In genomic region chr9:76761448-76761847, GRCh38 we compare ENCODE assay signal across 11 cellular contexts. TPM values are rescaled to one million over a fixed set of nuclear protein-coding genes. Genes with fewer than 3 reads are reported as not detected.
DNase-seq lines count a peak whose midpoint lies in the region; ATAC-seq, FAIRE-seq and TF ChIP-seq lines count a peak whose summit lies in the region.
"Had no signal": no experiment of that assay in that cellular context is flagged by ENCODE, and none has a peak within 500 bp of the region (broad histone marks: within the 10 kb centered on the region; RNA-seq: fewer than 3 reads in every experiment).

No MANE protein-coding gene starts in this region.

- no peak for FAIRE-seq in bronchial epithelial cell (lab: Jason Lieb, UNC)

- no peak overlapping the region for H3K4me3 Mint-ChIP-seq in activated T-cell treated with anti-CD3 and anti-CD28 coated beads, Interleukin-2, amount 50 U/mL, for 72 hours
- H3K4me3 Mint-ChIP-seq: stimulated activated naive CD8-positive, alpha-beta T cell treated with anti-CD3 and anti-CD28 coated beads, Interleukin-15, Interleukin-2, amounts not matched to agents 100 ng/mL and 50 ng/mL, for 24 hours had no signal

- no peaks in the 10 kb centered on the region for H3K4me1 Mint-ChIP-seq in activated T-cell treated with anti-CD3 and anti-CD28 coated beads, Interleukin-2, amount 50 U/mL, for 72 hours (ENCODE audit: low read depth)

- WGBS in ovary, 3 donors = 4 to 11% (median 9%) methylated on average over 1 of the region's 1 CpG

- H3K36me3 ChIP-seq in bronchial epithelial cell (ENCODE audit: control insufficient read depth, insufficient read depth, low read length) (no peaks in the 10 kb centered on the region), ovary (no peaks in the 10 kb centered on the region)

- H3K27me3 Mint-ChIP-seq in activated T-cell treated with anti-CD3 and anti-CD28 coated beads, Interleukin-2, amount 50 U/mL, for 72 hours (ENCODE audit: low read depth) = peaks cover 12% of the 10 kb centered on the region

- no peaks in the 10 kb centered on the region for H3K4me1 ChIP-seq in ovary (ENCODE audit: insufficient read depth)

- H3K27ac Mint-ChIP-seq in activated T-cell treated with anti-CD3 and anti-CD28 coated beads, Interleukin-2, amount 50 U/mL, for 72 hours = no peak overlapping the region
- H3K27ac Mint-ChIP-seq: stimulated activated naive CD8-positive, alpha-beta T cell treated with anti-CD3 and anti-CD28 coated beads, Interleukin-15, Interleukin-2, amounts not matched to agents 100 ng/mL and 50 ng/mL, for 24 hours had no signal

- H3K36me3 Mint-ChIP-seq in activated T-cell treated with anti-CD3 and anti-CD28 coated beads, Interleukin-2, amount 50 U/mL, for 72 hours (ENCODE audit: insufficient read depth in 2 of 2) = no peaks in the 10 kb centered on the region

- TF ChIP-seq CTCF in bronchial epithelial cell (IDR thresholded peaks at IDR 0.05; ENCODE audit: insufficient read depth, low read length, severe bottlenecking) (peak; percentile 11), ovary (IDR thresholded peaks at IDR 0.05) (no peak)

- H3K9me3 ChIP-seq in ovary = no peaks in the 10 kb centered on the region

- intact Hi-C loops in ovary (cut with DNase I) = loop anchor here in 1 of 4 donors (10.0 kb wide), 1 partner anchor 383 kb away; no protein-coding TSS in a partner anchor

- DNase-seq in AG20443 (ENCODE audit: low spot score) (peak; percentile 27), KBM-7 (peak; percentile 17), bronchial epithelial cell (ENCODE audit: low read depth) (no peak), medulla oblongata (ENCODE audit: extremely low spot score) (peak; percentile 36), cerebellar nuclear complex (lab: John Stamatoyannopoulos, UW) (no peak), ovary (no peak)
- no peak for DNase-seq in activated T-cell treated with anti-CD3 and anti-CD28 coated beads, Interleukin-2, amount 50 U/mL, for 72 hours
- DNase-seq: NCI-H526 treated with DMSO at 0.1 percent for 48 hours had no signal

- H3K9me3 Mint-ChIP-seq in activated T-cell treated with anti-CD3 and anti-CD28 coated beads, Interleukin-2, amount 50 U/mL, for 72 hours = no peaks in the 10 kb centered on the region
- H3K9me3 Mint-ChIP-seq: stimulated activated naive CD8-positive, alpha-beta T cell treated with anti-CD3 and anti-CD28 coated beads, Interleukin-15, Interleukin-2, amounts not matched to agents 100 ng/mL and 50 ng/mL, for 24 hours had no signal

- in situ Hi-C loops in KBM-7 (cut with MboI; ENCODE audit: low pct_unique_long_range_greater_than_20kb, low sequenced_read_pairs) = loop anchor here (25.0 kb wide), 1 partner anchor 226 kb away; no protein-coding TSS in a partner anchor

- TF ChIP-seq EP300 in ovary (IDR thresholded peaks at IDR 0.05) = no peak

- H3K27ac ChIP-seq in ovary = no peak overlapping the region
- H3K27ac ChIP-seq: skin epidermis had no signal

- H3K4me3 ChIP-seq in bronchial epithelial cell (ENCODE audit: low read depth, low read length) = no peak overlapping the region
- no peak overlapping the region for H3K4me3 ChIP-seq in ovary
- H3K4me3 ChIP-seq: skin epidermis had no signal

- no peak for TF ChIP-seq POLR2A in ovary (IDR thresholded peaks at IDR 0.05)

- no peak for ATAC-seq in activated T-cell treated with anti-CD3 and anti-CD28 coated beads, Interleukin-2, amount 50 U/mL, for 72 hours (replicated peaks in 1 of 2)
- no peak for ATAC-seq in GM21515 (IDR thresholded peaks at IDR 0.05; ENCODE audit: unreplicated experiment)

- H3K27me3 ChIP-seq in bronchial epithelial cell (ENCODE audit: control insufficient read depth, insufficient read depth, low read length) (no peaks in the 10 kb centered on the region), ovary (no peaks in the 10 kb centered on the region)

RNA-seq across cellular contexts. Expression of gene PCA3, which starts 2.8 kb away (rescaled TPM):
- not detected in 2 replicates for total RNA-seq in bronchial epithelial cell
- not detected for total RNA-seq in activated T-cell treated with anti-CD3 and anti-CD28 coated beads, Interleukin-2, amount 50 U/mL, for 72 hours
- not detected for total RNA-seq in ovary
- polyA plus RNA-seq in ovary = not detected

Comparison
In these comparisons a context has a peak if more than half of its experiments do, and no peak if none do; other contexts are left out.
1. DNase-seq: peak in AG20443 (single experiment), KBM-7 (single experiment) and medulla oblongata (single experiment); none in bronchial epithelial cell (single experiment), activated T-cell treated with anti-CD3 and anti-CD28 coated beads, Interleukin-2, amount 50 U/mL, for 72 hours (0 of 2), cerebellar nuclear complex (0 of 2) and ovary (0 of 5).